13 cellular contexts compared by ENCODE assay signal in the genomic region with DNA sequence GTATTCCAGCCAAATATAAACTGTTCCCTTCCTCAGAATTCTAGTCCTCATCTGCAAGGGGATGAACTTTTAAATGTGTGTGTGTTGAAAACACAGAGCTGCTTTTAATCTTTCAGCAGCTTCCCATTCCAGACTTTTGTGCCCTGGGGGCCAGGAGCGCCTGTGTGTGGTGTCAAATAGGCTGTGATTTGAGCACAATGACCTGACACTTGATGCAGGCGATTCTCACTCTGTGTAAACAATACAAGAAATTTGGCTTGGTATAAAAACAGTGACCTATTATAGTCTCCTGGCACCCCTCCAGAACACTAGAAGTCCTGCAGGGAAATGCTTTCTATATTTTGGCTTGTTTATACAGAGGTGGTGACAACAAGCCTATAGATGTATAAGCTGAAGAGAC.
DNase-seq lines count a peak whose midpoint lies in the region; ATAC-seq and TF ChIP-seq lines count a peak whose summit lies in the region.
"Had no signal": no experiment of that assay in that cellular context is flagged by ENCODE, and none has a peak within 500 bp of the region (broad histone marks: within the 10 kb centered on the region; RNA-seq: fewer than 3 reads in every experiment).

No MANE protein-coding gene starts in this region.

- no peak for TF ChIP-seq CTCF in PC-3 (conservative IDR thresholded peaks at IDR 0.05; ENCODE audit: low read depth, low read length)
- no peak for TF ChIP-seq CTCF in gastroesophageal sphincter (IDR thresholded peaks at IDR 0.05)
- no peak for TF ChIP-seq CTCF in CD14-positive monocyte (IDR thresholded peaks at IDR 0.05)

- H3K4me1 Mint-ChIP-seq in activated T-cell treated with anti-CD3 and anti-CD28 coated beads, Interleukin-2, amount 50 U/mL, for 4 hours (ENCODE audit: low read depth): no peaks in the 10 kb centered on the region
- peaks cover 2% of the 10 kb centered on the region for H3K4me1 Mint-ChIP-seq in CD14-positive monocyte

- no peak overlapping the region for H3K4me3 ChIP-seq in PC-3 (ENCODE audit: low read length)
- no peak overlapping the region for H3K4me3 ChIP-seq in gastroesophageal sphincter
- H3K4me3 ChIP-seq: BLaER1 had no signal

- H3K9me3 Mint-ChIP-seq in activated T-cell treated with anti-CD3 and anti-CD28 coated beads, Interleukin-2, amount 50 U/mL, for 4 hours: no peaks in the 10 kb centered on the region
- H3K9me3 Mint-ChIP-seq in CD14-positive monocyte: peaks cover 0 to 3% (median 0%) of the 10 kb centered on the region in 7 donors

- H2AFZ ChIP-seq in PC-3 (ENCODE audit: low read length): no peak overlapping the region

- DNase-seq in COLO829 (ENCODE audit: low spot score) (peak; percentile 56), NCI-H1105 (lab: John Stamatoyannopoulos, UW) (peak; percentile 98), PC-3 (peak; percentile 87), CD14-positive monocyte (ENCODE audit: low spot score) (no peak), NOMO-1 treated with DMSO at 0.1 percent for 48 hours (lab: John Stamatoyannopoulos, UW; ENCODE audit: unreplicated experiment) (no peak)
- DNase-seq in activated T-cell treated with anti-CD3 and anti-CD28 coated beads, Interleukin-2, amount 50 U/mL, for 4 hours: no peak
- DNase-seq: activated CD4-positive, CD25-positive, alpha-beta regulatory T cell; activated effector memory CD4-positive, alpha-beta T cell treated with anti-CD3 and anti-CD28 coated beads, Interleukin-2, amount 50 U/mL, for 16 hours; stimulated activated CD8-positive, alpha-beta memory T cell treated with anti-CD3 and anti-CD28 coated beads, Interleukin-4, amount 100 ng/mL, for 48 hours had no signal

- intact Hi-C loops in PC-3 (cut with micrococcal nuclease): no loop called here
- intact Hi-C loops in CD14-positive monocyte (cut with micrococcal nuclease): no loop called here

- CTCF ChIA-PET in PC-3 (lab: Charles Lee): no interaction called here

- H3K9me3 ChIP-seq in PC-3 (ENCODE audit: low read length): no peaks in the 10 kb centered on the region
- H3K9me3 ChIP-seq in gastroesophageal sphincter: no peaks in the 10 kb centered on the region
- H3K9me3 ChIP-seq: BLaER1 had no signal

- no peaks in the 10 kb centered on the region for H3K36me3 ChIP-seq in PC-3 (ENCODE audit: low read depth, low read length)
- H3K36me3 ChIP-seq in gastroesophageal sphincter: no peaks in the 10 kb centered on the region

- no peaks in the 10 kb centered on the region for H4K20me1 ChIP-seq in PC-3 (ENCODE audit: low read length)
- H4K20me1 ChIP-seq: BLaER1 had no signal

- no peak for TF ChIP-seq POLR2A in gastroesophageal sphincter (IDR thresholded peaks at IDR 0.05)

- no peak overlapping the region for H3K4me3 Mint-ChIP-seq in activated T-cell treated with anti-CD3 and anti-CD28 coated beads, Interleukin-2, amount 50 U/mL, for 4 hours
- H3K4me3 Mint-ChIP-seq in CD14-positive monocyte: no peak overlapping the region

- H3K27ac ChIP-seq in PC-3 (ENCODE audit: low read length) (no peak overlapping the region), gastroesophageal sphincter (peak overlapping the region; percentile 25 to 82 (median 50))
- H3K27ac ChIP-seq: BLaER1 had no signal

- no peak overlapping the region for H3K4me2 ChIP-seq in PC-3 (ENCODE audit: low read length)

- H3K36me3 Mint-ChIP-seq in activated T-cell treated with anti-CD3 and anti-CD28 coated beads, Interleukin-2, amount 50 U/mL, for 4 hours (ENCODE audit: insufficient read depth): no peaks in the 10 kb centered on the region
- H3K36me3 Mint-ChIP-seq in CD14-positive monocyte: no peaks in the 10 kb centered on the region

- POLR2A ChIA-PET in PC-3 (lab: Charles Lee; ENCODE audit: unreplicated experiment): interaction anchor here (0.5 kb wide), 1 partner anchor 234 kb away, joined by 3 read pairs; no protein-coding TSS in a partner anchor

- H3K27me3 ChIP-seq in PC-3 (ENCODE audit: low read length): no peaks in the 10 kb centered on the region
- no peaks in the 10 kb centered on the region for H3K27me3 ChIP-seq in gastroesophageal sphincter
- H3K27me3 ChIP-seq: BLaER1 had no signal

- H3K27me3 Mint-ChIP-seq in activated T-cell treated with anti-CD3 and anti-CD28 coated beads, Interleukin-2, amount 50 U/mL, for 4 hours (ENCODE audit: low read depth): peaks cover 3% of the 10 kb centered on the region
- peaks cover 3 to 14% (median 8%) of the 10 kb centered on the region in 3 donors for H3K27me3 Mint-ChIP-seq in CD14-positive monocyte (ENCODE audit: low read depth in 3 of 3)

- no peaks in the 10 kb centered on the region for H3F3A ChIP-seq in PC-3 (ENCODE audit: low read length, unreplicated experiment)

- no peak overlapping the region for H3K9ac ChIP-seq in PC-3 (ENCODE audit: low read length)
- H3K9ac ChIP-seq: BLaER1 had no signal

- H3K9me2 ChIP-seq in PC-3 (replicated peaks; ENCODE audit: low read length): no peaks in the 10 kb centered on the region

- no peak overlapping the region for H3K27ac Mint-ChIP-seq in CD14-positive monocyte

- no peaks in the 10 kb centered on the region for H3K79me2 ChIP-seq in PC-3 (ENCODE audit: low read length)

- 0 to 4% methylated on average over 1 to 2 of the region's 2 CpGs for WGBS in gastroesophageal sphincter (ENCODE audit: low coverage in 1 of 2), 2 donors

- BruUV-seq in PC-3 (replicated peaks; lab: Mats Ljungman, UMichigan): no TSS peak

- peaks cover 24% of the 10 kb centered on the region for H3K4me1 ChIP-seq in PC-3 (ENCODE audit: insufficient read depth, low read length)
- peaks cover 5 to 73% (median 11%) of the 10 kb centered on the region in 3 donors for H3K4me1 ChIP-seq in gastroesophageal sphincter

- peak; percentile 72 for ATAC-seq in PC-3
- peak; percentile 14 for ATAC-seq in gastroesophageal sphincter
- no peak for ATAC-seq in activated T-cell treated with anti-CD3 and anti-CD28 coated beads, Interleukin-2, amount 50 U/mL, for 4 hours
- ATAC-seq in GM21737 (IDR thresholded peaks at IDR 0.05; ENCODE audit: unreplicated experiment): no peak
- ATAC-seq: HCT116 had no signal

- no peak for TF ChIP-seq EP300 in gastroesophageal sphincter (IDR thresholded peaks at IDR 0.05)

Comparison
In these comparisons a context has a peak if more than half of its experiments do, and no peak if none do; other contexts are left out.
1. DNase-seq: peak in COLO829 (single experiment), NCI-H1105 (single experiment) and PC-3 (single experiment); none in activated T-cell treated with anti-CD3 and anti-CD28 coated beads, Interleukin-2, amount 50 U/mL, for 4 hours (single experiment), CD14-positive monocyte (single experiment) and NOMO-1 treated with DMSO at 0.1 percent for 48 hours (single experiment).
2. ATAC-seq: peak in PC-3 (single experiment) and gastroesophageal sphincter (single experiment); none in activated T-cell treated with anti-CD3 and anti-CD28 coated beads, Interleukin-2, amount 50 U/mL, for 4 hours (0 of 2) and GM21737 (single experiment).